1 cellular context compared by ENCODE assay signal in genomic region chr6:155171109-155171746, GRCh38.
TF ChIP-seq lines count a peak whose summit lies in the region.

No MANE protein-coding gene starts in this region.

TF ChIP-seq in GM12878, 131 proteins besides CTCF, POLR2A, EP300 and RAD21 (continued from another document and continues in another):
- TF ChIP-seq CREB1 (IDR thresholded peaks at IDR 0.05; ENCODE audit: low read depth) (peak; percentile 67; the same call in 1 of the 2 replicates), BHLHE40 (IDR thresholded peaks at IDR 0.05; ENCODE audit: borderline replicate concordance in 1 of 2, low read depth in 2 of 2, low read length in 1 of 2) (peak; percentile 42 to 44; a peak in 2 of 4 replicates), CHD2 (IDR thresholded peaks at IDR 0.05; ENCODE audit: borderline replicate concordance, low read depth, low read length) (peak; percentile 30; the same call in 1 of the 2 replicates), IRF4 (IDR thresholded peaks at IDR 0.05; ENCODE audit: low read depth, low read length) (peak; percentile 92), HSF1 (IDR thresholded peaks at IDR 0.05; ENCODE audit: low read depth, low read length) (no peak), TCF7 (IDR thresholded peaks at IDR 0.05; ENCODE audit: borderline replicate concordance) (peak; percentile 95), CREM (IDR thresholded peaks at IDR 0.05; ENCODE audit: low read depth) (peak; percentile 92), YY1 (IDR thresholded peaks at IDR 0.05; ENCODE audit: low read depth, low read length) (peak; percentile 78), PKNOX1 (IDR thresholded peaks at IDR 0.05) (peak; percentile 71), MLLT1 (IDR thresholded peaks at IDR 0.05) (peak; percentile 80), SUZ12 (IDR thresholded peaks at IDR 0.05; ENCODE audit: unreplicated experiment) (no peak), RELB (IDR thresholded peaks at IDR 0.05; ENCODE audit: low read depth) (peak; percentile 99), BCL11A (IDR thresholded peaks at IDR 0.05; ENCODE audit: low read depth, low read length) (peak; percentile 57), NR2C1 (IDR thresholded peaks at IDR 0.05) (no peak), TCF12 (IDR thresholded peaks at IDR 0.05; ENCODE audit: low read depth, low read length) (peak; percentile 13; the same call in 1 of the 2 replicates), IRF3 (IDR thresholded peaks at IDR 0.05) (no peak), RB1 (IDR thresholded peaks at IDR 0.05; ENCODE audit: borderline replicate concordance) (no peak; the same call in 1 of the 2 replicates), USF1 (IDR thresholded peaks at IDR 0.05; ENCODE audit: borderline replicate concordance, extremely low read length, insufficient read depth, low read depth, low read length) (no peak), ZBED1 (IDR thresholded peaks at IDR 0.05; ENCODE audit: borderline replicate concordance) (peak; percentile 92), NBN (IDR thresholded peaks at IDR 0.05) (peak; percentile 87), JUND (IDR thresholded peaks at IDR 0.05; ENCODE audit: low read depth, low read length) (peak; percentile 80; the same call in 1 of the 2 replicates), FOXM1 (IDR thresholded peaks at IDR 0.05; ENCODE audit: low read depth, low read length) (peak; percentile 99), PBX3 (IDR thresholded peaks at IDR 0.05; ENCODE audit: insufficient replicate concordance, low read depth, low read length) (peak; percentile 25), IKZF1 (conservative IDR thresholded peaks at IDR 0.05) (peak; percentile 90), E4F1 (IDR thresholded peaks at IDR 0.05; ENCODE audit: borderline replicate concordance, partially characterized antibody) (no peak), RUNX3 (IDR thresholded peaks at IDR 0.05; ENCODE audit: low read length) (peak; percentile 95), CHD4 (IDR thresholded peaks at IDR 0.05) (no peak), SMAD1 (IDR thresholded peaks at IDR 0.05; ENCODE audit: low read depth, partially characterized antibody) (peak; percentile 82), IRF5 (IDR thresholded peaks at IDR 0.05; ENCODE audit: borderline replicate concordance) (no peak), NKRF (conservative IDR thresholded peaks at IDR 0.05) (no peak), RCOR1 (conservative IDR thresholded peaks at IDR 0.05; ENCODE audit: low read depth, low read length) (no peak), POU2F2 (IDR thresholded peaks at IDR 0.05; ENCODE audit: borderline replicate concordance, low read depth, low read length) (peak; percentile 50), BMI1 (IDR thresholded peaks at IDR 0.05; ENCODE audit: borderline replicate concordance) (peak; percentile 77; the same call in 1 of the 2 replicates), BACH1 (IDR thresholded peaks at IDR 0.05; ENCODE audit: borderline replicate concordance) (peak; percentile 67; the same call in 1 of the 2 replicates), SMC3 (IDR thresholded peaks at IDR 0.05; ENCODE audit: borderline replicate concordance, low read length) (no peak), ASH2L (IDR thresholded peaks at IDR 0.05; ENCODE audit: borderline replicate concordance, low read depth) (peak; percentile 86; the same call in 1 of the 2 replicates), MEF2A (IDR thresholded peaks at IDR 0.05; ENCODE audit: insufficient read depth, low read depth, low read length) (peak; percentile 60; the same call in 1 of the 2 replicates), TARDBP (IDR thresholded peaks at IDR 0.05; ENCODE audit: borderline replicate concordance) (no peak), ZNF24 (IDR thresholded peaks at IDR 0.05) (no peak; the same call in 1 of the 2 replicates), MTA3 (IDR thresholded peaks at IDR 0.05; ENCODE audit: borderline replicate concordance, low read length) (peak; percentile 67; the same call in 1 of the 2 replicates), RELA (IDR thresholded peaks at IDR 0.05; ENCODE audit: borderline replicate concordance, partially characterized antibody) (peak; percentile 70), PML (IDR thresholded peaks at IDR 0.05; ENCODE audit: low read length) (peak; percentile 79; the same call in 1 of the 2 replicates), JUNB (IDR thresholded peaks at IDR 0.05) (peak; percentile 96), SKIL (IDR thresholded peaks at IDR 0.05; ENCODE audit: low read depth, poor library complexity, severe bottlenecking) (peak; percentile 98), IKZF2 (IDR thresholded peaks at IDR 0.05) (peak; percentile 95), CBX5 (IDR thresholded peaks at IDR 0.05; ENCODE audit: low read depth) (0 out of 2 replicates have a peak, but pooled peaks have one; percentile 61)
